Comparison of ENCODE assay signal across 8 cellular contexts in the genomic region with DNA sequence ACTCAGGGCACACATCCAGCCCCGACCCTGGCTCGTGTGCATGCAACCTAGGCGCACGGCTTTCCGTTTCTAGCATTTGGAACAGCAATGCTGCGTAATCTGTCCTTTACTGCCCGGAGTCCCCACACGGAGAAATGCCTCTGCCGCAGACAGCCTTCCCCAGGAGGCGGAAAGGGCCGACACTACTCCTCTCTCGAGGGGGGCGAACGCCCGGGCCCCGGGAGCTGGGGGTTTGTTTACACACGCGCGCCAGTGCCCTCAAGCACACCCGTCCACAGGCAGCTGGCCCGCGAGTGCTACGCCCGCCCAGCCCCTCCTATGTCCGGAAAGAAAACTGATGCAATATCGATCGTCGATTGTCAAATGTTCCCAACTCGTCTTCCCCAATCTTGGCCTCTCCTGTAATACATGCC. TPM values are rescaled to one million over a fixed set of nuclear protein-coding genes. Genes with fewer than 3 reads are reported as not detected.
DNase-seq lines count a peak whose midpoint lies in the region; ATAC-seq and TF ChIP-seq lines count a peak whose summit lies in the region.

No MANE protein-coding gene starts in this region.

- peaks cover 35% of the 10 kb centered on the region; the same call in 1 of the 2 replicates for H3K79me2 ChIP-seq in OCI-LY7 (ENCODE audit: insufficient read depth, low read depth, low read length)
- peaks cover 17% of the 10 kb centered on the region for H3K79me2 ChIP-seq in parathyroid adenoma

- DNase-seq in BE2C (peak; percentile 68), OCI-LY7 (ENCODE audit: low spot score) (peak; percentile 70), cardiac muscle cell (ENCODE audit: low read depth in 1 of 2, low spot score in 1 of 2) (peak; percentile 68), amniotic stem cell (lab: John Stamatoyannopoulos, UW) (no peak)
- DNase-seq in activated naive CD4-positive, alpha-beta T cell treated with anti-CD3 and anti-CD28 coated beads, Interleukin-2, amount 50 U/mL, for 16 hours, result peak; percentile 67

- H3K4me1 ChIP-seq in BE2C (0 out of 2 replicates have a peak, but pooled peaks cover 7% of the 10 kb centered on the region), OCI-LY7 (ENCODE audit: insufficient read depth, low read length, poor library complexity, severe bottlenecking) (peaks cover 24% of the 10 kb centered on the region), cardiac muscle cell (ENCODE audit: low read depth) (peaks cover 19% of the 10 kb centered on the region), parathyroid adenoma (peaks cover 26% of the 10 kb centered on the region)

- H3K4me3 ChIP-seq in BE2C (ENCODE audit: low read depth, low read length) (peak overlapping the region; percentile 93), OCI-LY7 (ENCODE audit: low read depth, low read length, poor library complexity, severe bottlenecking) (peak overlapping the region; percentile 95), cardiac muscle cell (peak overlapping the region; percentile 99), parathyroid adenoma (ENCODE audit: low read depth, low read length) (peak overlapping the region; percentile 95)

- no peaks in the 10 kb centered on the region for H3K9me2 ChIP-seq in OCI-LY7 (ENCODE audit: insufficient read depth, low read length)

- POLR2A ChIA-PET in OCI-LY7 (lab: Charles Lee), result interaction anchor here (0.6 to 1.9 kb wide), 6 partner anchors 97 to 836 kb away, joined by 3 to 5 read pairs (median 3); a partner anchor contains a TSS

- TF ChIP-seq CTCF in BE2C (IDR thresholded peaks at IDR 0.05; ENCODE audit: low read depth, low read length) (no peak), OCI-LY7 (conservative IDR thresholded peaks at IDR 0.05; ENCODE audit: low read length) (no peak), cardiac muscle cell (IDR thresholded peaks at IDR 0.05; ENCODE audit: low read depth, low read length) (no peak), parathyroid adenoma (IDR thresholded peaks at IDR 0.05) (no peak)

- intact Hi-C loops in OCI-LY7 (cut with micrococcal nuclease; ENCODE audit: unreplicated experiment), result loop anchor here (1.0 to 5.0 kb wide), 4 partner anchors 12 to 644 kb away; a partner anchor contains a TSS

- peaks cover 45% of the 10 kb centered on the region for H3K36me3 ChIP-seq in BE2C
- peaks cover 44% of the 10 kb centered on the region for H3K36me3 ChIP-seq in OCI-LY7 (ENCODE audit: insufficient read depth, low read length)
- peaks cover 38% of the 10 kb centered on the region for H3K36me3 ChIP-seq in cardiac muscle cell
- H3K36me3 ChIP-seq in parathyroid adenoma (ENCODE audit: control insufficient read depth, insufficient read depth, low read length), result no peaks in the 10 kb centered on the region

- H4K20me1 ChIP-seq in OCI-LY7 (ENCODE audit: insufficient read depth, low read length), result peaks cover 20% of the 10 kb centered on the region

- peak; percentile 25 for ATAC-seq in GM19035 (IDR thresholded peaks at IDR 0.05; ENCODE audit: unreplicated experiment)
- ATAC-seq in HG03280 (IDR thresholded peaks at IDR 0.05; ENCODE audit: unreplicated experiment), result peak; percentile 16

- H2AFZ ChIP-seq in OCI-LY7 (ENCODE audit: low read length), result peak overlapping the region; percentile 29; the same call in 1 of the 2 replicates
- H2AFZ ChIP-seq in parathyroid adenoma, result peak overlapping the region; percentile 51

- BruUV-seq in OCI-LY7 (replicated peaks; lab: Mats Ljungman, UMichigan), result no TSS peak

- H3K27me3 ChIP-seq in BE2C (no peaks in the 10 kb centered on the region), cardiac muscle cell (no peaks in the 10 kb centered on the region), parathyroid adenoma (ENCODE audit: control insufficient read depth, insufficient read depth, low read length) (no peaks in the 10 kb centered on the region)

- peak overlapping the region; percentile 91 for H3K4me2 ChIP-seq in OCI-LY7 (ENCODE audit: low read length)
- H3K4me2 ChIP-seq in parathyroid adenoma (ENCODE audit: low read length), result peak overlapping the region; percentile 63

- CTCF ChIA-PET in OCI-LY7 (lab: Charles Lee; ENCODE audit: unreplicated experiment), result no interaction called here

- H3K9ac ChIP-seq in parathyroid adenoma, result peak overlapping the region; percentile 99

- peak overlapping the region; percentile 77 for H3K27ac ChIP-seq in OCI-LY7 (ENCODE audit: low read depth, low read length, poor library complexity, severe bottlenecking)
- peak overlapping the region; percentile 94 for H3K27ac ChIP-seq in cardiac muscle cell
- H3K27ac ChIP-seq in parathyroid adenoma, result peak overlapping the region; percentile 99

- no peaks in the 10 kb centered on the region for H3K9me3 ChIP-seq in BE2C
- H3K9me3 ChIP-seq in OCI-LY7 (ENCODE audit: low read length), result no peaks in the 10 kb centered on the region
- no peaks in the 10 kb centered on the region for H3K9me3 ChIP-seq in cardiac muscle cell (ENCODE audit: low read depth)
- H3K9me3 ChIP-seq in parathyroid adenoma (ENCODE audit: control insufficient read depth, low read length), result no peaks in the 10 kb centered on the region

RNA-seq across cellular contexts. Expression of a gene that starts 0.8 kb away (rescaled TPM):
- polyA plus RNA-seq in BE2C (2012; ENCODE audit: insufficient read depth, insufficient read length, low read depth), result 70.7 TPM
- 66.2 and 70.5 TPM in 2 replicates for total RNA-seq in OCI-LY7 (2014; rRNA removed; shearing (Covaris generic))
- total RNA-seq in OCI-LY7 (2022) (93.5 and 107 TPM in 2 replicates), cardiac muscle cell (169 and 201 TPM in 2 replicates)
- polyA plus RNA-seq in cardiac muscle cell, result 78.3 and 101 TPM in 2 replicates
